ENCODE assay signal across 7 cellular contexts in genomic region chr1:143698016-143698415, GRCh38.
A peak's percentile ranks its signal among the peaks of the same experiment; 100 is the strongest.
DNase-seq lines count a peak whose midpoint lies in the region; ATAC-seq and TF ChIP-seq lines count a peak whose summit lies in the region.

No MANE protein-coding gene starts in this region.

- DNase-seq in GM06990 (ENCODE audit: extremely low read depth, insufficient read length): peak; percentile 28
- DNase-seq in MG63: peak; percentile 41
- no peak for DNase-seq in brain microvascular endothelial cell
- DNase-seq in osteoblast (ENCODE audit: insufficient read length, low spot score, missing footprints): no peak
- no peak for DNase-seq in OCI-M2 (lab: John Stamatoyannopoulos, UW; ENCODE audit: unreplicated experiment)

- no peak overlapping the region for H2AFZ ChIP-seq in osteoblast (ENCODE audit: low read length)

- H4K20me1 ChIP-seq in osteoblast (ENCODE audit: insufficient read depth, low read length): no peaks in the 10 kb centered on the region

- no peak overlapping the region for H3K27ac ChIP-seq in brain microvascular endothelial cell
- no peak overlapping the region for H3K27ac ChIP-seq in osteoblast (ENCODE audit: low read depth, low read length)

- H3K4me2 ChIP-seq in osteoblast (ENCODE audit: insufficient read depth, low read length): no peak overlapping the region

- H3K27me3 ChIP-seq in GM06990 (replicated peaks; ENCODE audit: control insufficient read depth, insufficient read depth, low read length) (no peaks in the 10 kb centered on the region; the same call in 1 of the 2 replicates), MG63 (peaks cover 37% of the 10 kb centered on the region), brain microvascular endothelial cell (replicated peaks) (no peaks in the 10 kb centered on the region), osteoblast (ENCODE audit: insufficient read depth, low read length) (no peaks in the 10 kb centered on the region)

- no peak overlapping the region for H3K4me3 ChIP-seq in GM06990 (replicated peaks; ENCODE audit: low read depth, low read length)
- no peak overlapping the region for H3K4me3 ChIP-seq in MG63
- H3K4me3 ChIP-seq in brain microvascular endothelial cell (ENCODE audit: low read depth, low read length): no peak overlapping the region
- H3K4me3 ChIP-seq in osteoblast (ENCODE audit: insufficient read depth, low read length): no peak overlapping the region

- H3K79me2 ChIP-seq in osteoblast (ENCODE audit: insufficient read depth, low read length): no peaks in the 10 kb centered on the region

- in situ Hi-C loops in brain microvascular endothelial cell (cut with HindIII; ENCODE audit: low pct_ligation_motif_present, low sequenced_read_pairs): no loop called here

- ATAC-seq in GM18873 (IDR thresholded peaks at IDR 0.05; ENCODE audit: low FRiP score, unreplicated experiment): no peak
- ATAC-seq in GM18519 (IDR thresholded peaks at IDR 0.05; ENCODE audit: low FRiP score, unreplicated experiment): no peak

- no peaks in the 10 kb centered on the region for H3K4me1 ChIP-seq in osteoblast (ENCODE audit: insufficient read depth, low read length)

- TF ChIP-seq CTCF in GM06990 (IDR thresholded peaks at IDR 0.05; ENCODE audit: insufficient read depth, low read length, poor library complexity, severe bottlenecking): peak; percentile 75
- peak; percentile 45 for TF ChIP-seq CTCF in brain microvascular endothelial cell (IDR thresholded peaks at IDR 0.05; ENCODE audit: low read depth, low read length, missing control alignments)
- peak; percentile 42 for TF ChIP-seq CTCF in osteoblast (IDR thresholded peaks at IDR 0.05; ENCODE audit: extremely low read depth, low read depth, low read length)

- H3K36me3 ChIP-seq in GM06990 (ENCODE audit: control insufficient read depth, insufficient read depth, low read length): no peaks in the 10 kb centered on the region
- H3K36me3 ChIP-seq in MG63: no peaks in the 10 kb centered on the region
- H3K36me3 ChIP-seq in brain microvascular endothelial cell (replicated peaks): no peaks in the 10 kb centered on the region
- H3K36me3 ChIP-seq in osteoblast (ENCODE audit: insufficient read depth, low read length): no peaks in the 10 kb centered on the region

- H3K9me3 ChIP-seq in MG63 (peaks cover 2% of the 10 kb centered on the region; the same call in 1 of the 2 replicates), osteoblast (ENCODE audit: low read depth, low read length) (no peaks in the 10 kb centered on the region)

Comparison
In these comparisons a context has a peak if more than half of its experiments do, and no peak if none do; other contexts are left out.
1. DNase-seq: peak in GM06990 (single experiment) and MG63 (single experiment); none in brain microvascular endothelial cell (single experiment), osteoblast (single experiment) and OCI-M2 (single experiment).
2. Peak in every context shown above with its lines, with median percentiles within 50 percentile points of each other: CTCF ChIP-seq.